ENCODE assay signal across 10 cellular contexts in genomic region chr9:134660407-134660806, GRCh38. TPM values are rescaled to one million over a fixed set of nuclear protein-coding genes. Genes with fewer than 3 reads are reported as not detected.
A peak's percentile ranks its signal among the peaks of the same experiment; 100 is the strongest.
DNase-seq lines count a peak whose midpoint lies in the region; ATAC-seq and TF ChIP-seq lines count a peak whose summit lies in the region.
"Had no signal": no experiment of that assay in that cellular context is flagged by ENCODE, and none has a peak within 500 bp of the region (broad histone marks: within the 10 kb centered on the region; RNA-seq: fewer than 3 reads in every experiment).

No MANE protein-coding gene starts in this region.

- peaks cover 42% of the 10 kb centered on the region for H3K4me1 ChIP-seq in rectal smooth muscle tissue (ENCODE audit: control insufficient read depth, insufficient read depth, low read length)

- CTCF ChIA-PET in activated CD4-positive, alpha-beta T cell treated with anti-CD3 and anti-CD28 coated beads for 36 hours (lab: Charles Lee) = no interaction called here
- CTCF ChIA-PET in activated CD4-positive, alpha-beta memory T cell treated with anti-CD3 and anti-CD28 coated beads for 36 hours (lab: Charles Lee) = interaction anchor here (0.7 kb wide), 1 partner anchor 211 kb away, joined by 3 read pairs; no protein-coding TSS in a partner anchor

- peak; percentile 53 for DNase-seq in activated CD4-positive, alpha-beta T cell treated with anti-CD3 and anti-CD28 coated beads for 36 hours
- DNase-seq in activated CD4-positive, alpha-beta T cell treated with anti-CD3 and anti-CD28 coated beads for 4 hours = no peak
- peak; percentile 57 for DNase-seq in LHCN-M2 (ENCODE audit: low read depth)
- peak; percentile 38 for DNase-seq in choroid plexus epithelial cell (ENCODE audit: low read depth)
- DNase-seq in MG63 = no peak
- no peak for DNase-seq in NCI-H1436 treated with DMSO at 0.1 percent for 48 hours (lab: John Stamatoyannopoulos, UW)
- no peak for DNase-seq in activated CD4-positive, alpha-beta memory T cell treated with anti-CD3 and anti-CD28 coated beads for 36 hours
- DNase-seq: NCI-H510A treated with DMSO at 0.1 percent for 48 hours had no signal

- H3K4me3 ChIP-seq in choroid plexus epithelial cell (ENCODE audit: low read depth, low read length) (no peak overlapping the region), rectal smooth muscle tissue (ENCODE audit: low read length) (no peak overlapping the region), MG63 (no peak overlapping the region)

- H3K36me3 ChIP-seq in rectal smooth muscle tissue (ENCODE audit: control insufficient read depth, insufficient read depth, low read length) (no peaks in the 10 kb centered on the region), MG63 (peaks cover 46% of the 10 kb centered on the region)

- H3K27ac Mint-ChIP-seq in activated CD4-positive, alpha-beta T cell treated with anti-CD3 and anti-CD28 coated beads for 36 hours = no peak overlapping the region
- no peak overlapping the region for H3K27ac Mint-ChIP-seq in activated CD4-positive, alpha-beta memory T cell treated with anti-CD3 and anti-CD28 coated beads for 36 hours

- H3K4me3 Mint-ChIP-seq in activated CD4-positive, alpha-beta T cell treated with anti-CD3 and anti-CD28 coated beads for 36 hours = no peak overlapping the region
- no peak overlapping the region for H3K4me3 Mint-ChIP-seq in activated CD4-positive, alpha-beta memory T cell treated with anti-CD3 and anti-CD28 coated beads for 36 hours

- no peaks in the 10 kb centered on the region for H3K27me3 ChIP-seq in rectal smooth muscle tissue (ENCODE audit: control insufficient read depth, insufficient read depth, low read length)
- no peaks in the 10 kb centered on the region for H3K27me3 ChIP-seq in MG63

- TF ChIP-seq CTCF in choroid plexus epithelial cell (conservative IDR thresholded peaks at IDR 0.05; ENCODE audit: low read depth, low read length) = peak; percentile 82

- H3K9me3 Mint-ChIP-seq in activated CD4-positive, alpha-beta T cell treated with anti-CD3 and anti-CD28 coated beads for 36 hours (ENCODE audit: low read depth) = peaks cover 12% of the 10 kb centered on the region
- peaks cover 23% of the 10 kb centered on the region for H3K9me3 Mint-ChIP-seq in activated CD4-positive, alpha-beta memory T cell treated with anti-CD3 and anti-CD28 coated beads for 36 hours

- ATAC-seq in activated CD4-positive, alpha-beta T cell treated with anti-CD3 and anti-CD28 coated beads for 36 hours = no peak
- ATAC-seq: activated CD4-positive, CD25-positive, alpha-beta regulatory T cell treated with anti-CD3 and anti-CD28 coated beads, Interleukin-2, amount 50 U/mL, for 24 hours had no signal

- peaks cover 5% of the 10 kb centered on the region for H3K36me3 Mint-ChIP-seq in activated CD4-positive, alpha-beta T cell treated with anti-CD3 and anti-CD28 coated beads for 36 hours (ENCODE audit: low read depth)
- no peaks in the 10 kb centered on the region for H3K36me3 Mint-ChIP-seq in activated CD4-positive, alpha-beta memory T cell treated with anti-CD3 and anti-CD28 coated beads for 36 hours

- H3K27me3 Mint-ChIP-seq in activated CD4-positive, alpha-beta T cell treated with anti-CD3 and anti-CD28 coated beads for 36 hours = no peaks in the 10 kb centered on the region
- peaks cover 3% of the 10 kb centered on the region for H3K27me3 Mint-ChIP-seq in activated CD4-positive, alpha-beta memory T cell treated with anti-CD3 and anti-CD28 coated beads for 36 hours

- no peaks in the 10 kb centered on the region for H3K4me1 Mint-ChIP-seq in activated CD4-positive, alpha-beta T cell treated with anti-CD3 and anti-CD28 coated beads for 36 hours
- H3K4me1 Mint-ChIP-seq in activated CD4-positive, alpha-beta memory T cell treated with anti-CD3 and anti-CD28 coated beads for 36 hours (ENCODE audit: low read depth) = no peaks in the 10 kb centered on the region

- intact Hi-C loops in activated CD4-positive, alpha-beta T cell treated with anti-CD3 and anti-CD28 coated beads for 36 hours (cut with DNase I, micrococcal nuclease) = no loop called here
- intact Hi-C loops in activated CD4-positive, alpha-beta memory T cell treated with anti-CD3 and anti-CD28 coated beads for 36 hours (cut with micrococcal nuclease) = no loop called here

- H3K9me3 ChIP-seq in MG63 = no peaks in the 10 kb centered on the region; the same call in none of the 2 replicates

- H3K27ac ChIP-seq in rectal smooth muscle tissue (ENCODE audit: low read depth, low read length) = peak overlapping the region; percentile 82

- POLR2A ChIA-PET in activated CD4-positive, alpha-beta T cell treated with anti-CD3 and anti-CD28 coated beads for 36 hours (lab: Charles Lee) = no interaction called here
- POLR2A ChIA-PET in activated CD4-positive, alpha-beta memory T cell treated with anti-CD3 and anti-CD28 coated beads for 36 hours (lab: Charles Lee) = no interaction called here

- H3K9ac ChIP-seq in rectal smooth muscle tissue (ENCODE audit: low read length) = no peak overlapping the region

RNA-seq across cellular contexts. Expression of gene COL5A1, which starts 18.8 kb away (rescaled TPM):
- under 1 TPM; 0.07 to 0.16 TPM for total RNA-seq in activated CD4-positive, alpha-beta T cell treated with anti-CD3 and anti-CD28 coated beads for 36 hours
- total RNA-seq in LHCN-M2 (2014; rRNA removed) = 36.4 and 56.0 TPM in 2 replicates
- polyA plus RNA-seq in LHCN-M2 (2012) = 140 TPM
- 78.9 and 92.0 TPM in 2 replicates for total RNA-seq in MG63 (2014; rRNA removed; shearing (Covaris generic); ENCODE audit: low replicate concordance)
- under 1 TPM; 0.12 to 0.19 TPM for total RNA-seq in activated CD4-positive, alpha-beta memory T cell treated with anti-CD3 and anti-CD28 coated beads for 36 hours

Comparison
In these comparisons a context has a peak if more than half of its experiments do, and no peak if none do; other contexts are left out.
1. DNase-seq: peak in activated CD4-positive, alpha-beta T cell treated with anti-CD3 and anti-CD28 coated beads for 36 hours (single experiment), LHCN-M2 (single experiment) and choroid plexus epithelial cell (single experiment); none in activated CD4-positive, alpha-beta T cell treated with anti-CD3 and anti-CD28 coated beads for 4 hours (0 of 2), MG63 (single experiment), NCI-H1436 treated with DMSO at 0.1 percent for 48 hours (single experiment) and activated CD4-positive, alpha-beta memory T cell treated with anti-CD3 and anti-CD28 coated beads for 36 hours (single experiment).
2. RNA of gene COL5A1, which starts 18.8 kb away (total RNA-seq): 78.9 to 92.0 TPM in MG63 and 36.4 to 56.0 TPM in LHCN-M2; 0.12 to 0.19 TPM in activated CD4-positive, alpha-beta memory T cell treated with anti-CD3 and anti-CD28 coated beads for 36 hours and 0.07 to 0.16 TPM in activated CD4-positive, alpha-beta T cell treated with anti-CD3 and anti-CD28 coated beads for 36 hours; every median in the first group is over 10 times any median in the second.